ENCODE assay signal across 8 cellular contexts in genomic region chr3:177603137-177603603, GRCh38.
A peak's percentile ranks its signal among the peaks of the same experiment; 100 is the strongest.
DNase-seq lines count a peak whose midpoint lies in the region; ATAC-seq, FAIRE-seq and TF ChIP-seq lines count a peak whose summit lies in the region.

No MANE protein-coding gene starts in this region.

- BruUV-seq in endothelial cell of umbilical vein (replicated peaks; lab: Mats Ljungman, UMichigan), result no TSS peak

- CTCF ChIA-PET in endothelial cell of umbilical vein (lab: Charles Lee), result interaction anchor here (1.2 kb wide), 1 partner anchor 10 kb away, joined by 4 read pairs; no protein-coding TSS in a partner anchor

- TF ChIP-seq CTCF in heart left ventricle (IDR thresholded peaks at IDR 0.05) (no peak), endothelial cell of umbilical vein (IDR thresholded peaks at IDR 0.05; ENCODE audit: extremely low read depth in 1 of 2, insufficient read depth in 1 of 2, low read depth in 1 of 2, low read length in 2 of 2) (no peak), upper lobe of left lung (IDR thresholded peaks at IDR 0.05) (no peak), coronary artery (IDR thresholded peaks at IDR 0.05) (no peak)

- dilution Hi-C loops in endothelial cell of umbilical vein (cut with MboI; ENCODE audit: extremely low pct_ligation_motif_present, low sequenced_read_pairs), result no loop called here

- no peak for TF ChIP-seq POLR2A in heart left ventricle (IDR thresholded peaks at IDR 0.05)
- TF ChIP-seq POLR2A in endothelial cell of umbilical vein (IDR thresholded peaks at IDR 0.05; ENCODE audit: low read depth, low read length), result no peak
- no peak for TF ChIP-seq POLR2A in upper lobe of left lung (IDR thresholded peaks at IDR 0.05)

- no peak overlapping the region for H3K9ac ChIP-seq in endothelial cell of umbilical vein (replicated peaks; ENCODE audit: extremely low read depth, insufficient read depth, low read length)

- no peak overlapping the region for H3K4me2 ChIP-seq in endothelial cell of umbilical vein (ENCODE audit: insufficient read depth, low read length)

- peak; percentile 40 for FAIRE-seq in endothelial cell of umbilical vein (lab: Jason Lieb, UNC)

- H2AFZ ChIP-seq in endothelial cell of umbilical vein (ENCODE audit: low read depth, low read length), result no peak overlapping the region

- no peak for DNase-seq in heart left ventricle
- DNase-seq in right cardiac atrium, result no peak
- peak; percentile 34 for DNase-seq in endothelial cell of umbilical vein (ENCODE audit: low read depth, low spot score)
- DNase-seq in upper lobe of left lung, result no peak
- no peak for DNase-seq in NCI-H510A treated with DMSO at 0.1 percent for 48 hours (lab: John Stamatoyannopoulos, UW)
- DNase-seq in coronary artery (ENCODE audit: low spot score), result no peak
- no peak for DNase-seq in C1 segment of cervical spinal cord (lab: John Stamatoyannopoulos, UW)

- ATAC-seq in heart left ventricle (peak; percentile 20 to 81 (median 43)), right cardiac atrium (no peak), HG03521 (IDR thresholded peaks at IDR 0.05; ENCODE audit: unreplicated experiment) (peak; percentile 48), upper lobe of left lung (ENCODE audit: low FRiP score in 2 of 2) (peak; percentile 36 to 56)

- H3K36me3 ChIP-seq in heart left ventricle (no peaks in the 10 kb centered on the region), endothelial cell of umbilical vein (ENCODE audit: control insufficient read depth in 2 of 2, extremely low read depth in 1 of 2, insufficient read depth in 2 of 2, low read length in 2 of 2) (no peaks in the 10 kb centered on the region), upper lobe of left lung (no peaks in the 10 kb centered on the region)

- H4K20me1 ChIP-seq in endothelial cell of umbilical vein (replicated peaks; ENCODE audit: control insufficient read depth, extremely low read depth, insufficient read depth, low read length), result no peaks in the 10 kb centered on the region

- H3K4me3 ChIP-seq in heart left ventricle (no peak overlapping the region), right cardiac atrium (ENCODE audit: low read length) (no peak overlapping the region), endothelial cell of umbilical vein (replicated peaks in 1 of 3; ENCODE audit: insufficient read depth in 1 of 3, low read depth in 1 of 3, low read length in 3 of 3) (no peak overlapping the region), upper lobe of left lung (no peak overlapping the region), coronary artery (no peak overlapping the region)

- no peaks in the 10 kb centered on the region for H3K79me2 ChIP-seq in endothelial cell of umbilical vein (ENCODE audit: control insufficient read depth, insufficient read depth, low read length)

- H3K9me1 ChIP-seq in endothelial cell of umbilical vein (replicated peaks; ENCODE audit: control insufficient read depth, extremely low read depth, insufficient read depth, low read length), result no peaks in the 10 kb centered on the region

- intact Hi-C loops in heart left ventricle (cut with DNase I) (loop anchor here in 1 of 10 donors (10.0 kb wide), 1 partner anchor 238 kb away; no protein-coding TSS in a partner anchor), right cardiac atrium (cut with DNase I) (no loop called here), endothelial cell of umbilical vein (cut with micrococcal nuclease) (loop anchor here (2.0 to 5.0 kb wide), 3 partner anchors 174 to 406 kb away; partner anchors contain the start of gene TBL1XR1)

- H3K27me3 ChIP-seq in heart left ventricle (no peaks in the 10 kb centered on the region), right cardiac atrium (ENCODE audit: control insufficient read depth, insufficient read depth) (no peaks in the 10 kb centered on the region), endothelial cell of umbilical vein (ENCODE audit: control insufficient read depth in 2 of 2, insufficient read depth in 2 of 2, low read length in 2 of 2) (no peaks in the 10 kb centered on the region), upper lobe of left lung (no peaks in the 10 kb centered on the region)

- peaks cover 0 to 58% (median 17%) of the 10 kb centered on the region in 12 donors for H3K4me1 ChIP-seq in heart left ventricle
- H3K4me1 ChIP-seq in right cardiac atrium (ENCODE audit: control insufficient read depth, insufficient read depth, low read length), result peaks cover 5% of the 10 kb centered on the region
- peaks cover 13% of the 10 kb centered on the region for H3K4me1 ChIP-seq in endothelial cell of umbilical vein (ENCODE audit: control insufficient read depth, extremely low read depth, insufficient read depth, low read length)
- H3K4me1 ChIP-seq in upper lobe of left lung, result peaks cover 45 to 50% (median 47%) of the 10 kb centered on the region in 4 donors

- 25 to 64% (median 47%) methylated on average over 2 of the region's 2 CpGs for WGBS in heart left ventricle, 4 donors
- WGBS in right cardiac atrium, result 36% methylated on average over 2 of the region's 2 CpGs
- 36 to 44% methylated on average over 2 of the region's 2 CpGs for WGBS in upper lobe of left lung, 2 donors

- no peak for TF ChIP-seq EP300 in upper lobe of left lung (IDR thresholded peaks at IDR 0.05)

- POLR2A ChIA-PET in endothelial cell of umbilical vein (lab: Charles Lee), result no interaction called here

- H3K27ac ChIP-seq in heart left ventricle (peak overlapping the region in 2 of 12 donors; percentile 20 to 74), right cardiac atrium (ENCODE audit: low read length) (no peak overlapping the region), endothelial cell of umbilical vein (ENCODE audit: insufficient read depth, low read depth, low read length) (no peak overlapping the region), upper lobe of left lung (peak overlapping the region in 3 of 4 donors; percentile 25 to 48 (median 36)), coronary artery (no peak overlapping the region)

- H3K9me3 ChIP-seq in heart left ventricle (peaks cover 0 to 6% (median 0%) of the 10 kb centered on the region in 12 donors), right cardiac atrium (ENCODE audit: control insufficient read depth, low read length) (no peaks in the 10 kb centered on the region), endothelial cell of umbilical vein (replicated peaks; ENCODE audit: control insufficient read depth, insufficient read depth, low read length) (no peaks in the 10 kb centered on the region), upper lobe of left lung (no peaks in the 10 kb centered on the region)

TF ChIP-seq in endothelial cell of umbilical vein, 7 proteins besides CTCF, POLR2A, EP300 and RAD21:
- TF ChIP-seq JUN (IDR thresholded peaks at IDR 0.05; ENCODE audit: borderline replicate concordance, insufficient read depth, insufficient read length, low read depth), result no peak
- no peak for TF ChIP-seq POLR2AphosphoS5 (IDR thresholded peaks at IDR 0.05; ENCODE audit: insufficient read depth, low read depth, low read length)
- TF ChIP-seq GATA2 (IDR thresholded peaks at IDR 0.05; ENCODE audit: insufficient read depth, insufficient read length, low read depth, low read length), result no peak
- no peak for TF ChIP-seq FOS (IDR thresholded peaks at IDR 0.05; ENCODE audit: borderline replicate concordance, insufficient read depth, low read length)
- TF ChIP-seq MYC (IDR thresholded peaks at IDR 0.05; ENCODE audit: low read depth, low read length), result no peak
- no peak for TF ChIP-seq EZH2 (IDR thresholded peaks at IDR 0.05; ENCODE audit: borderline replicate concordance, low read depth, low read length, severe bottlenecking)
- TF ChIP-seq MAX (IDR thresholded peaks at IDR 0.05; ENCODE audit: insufficient read depth, insufficient read length), result no peak

Comparison
In these comparisons a context has a peak if more than half of its experiments do, and no peak if none do; other contexts are left out.
1. ATAC-seq: peak in heart left ventricle (4 of 4), HG03521 (single experiment) and upper lobe of left lung (2 of 2); none in right cardiac atrium (0 of 2).
2. H3K27ac ChIP-seq: peak in upper lobe of left lung (3 of 4); none in right cardiac atrium (single experiment), endothelial cell of umbilical vein (single experiment) and coronary artery (0 of 2).